In genomic region chr17:79728908-79729471, GRCh38 we compare ENCODE assay signal across 9 cellular contexts. TPM values are rescaled to one million over a fixed set of nuclear protein-coding genes. Genes with fewer than 3 reads are reported as not detected.
DNase-seq lines count a peak whose midpoint lies in the region; ATAC-seq and TF ChIP-seq lines count a peak whose summit lies in the region.
"Had no signal": no experiment of that assay in that cellular context is flagged by ENCODE, and none has a peak within 500 bp of the region (broad histone marks: within the 10 kb centered on the region; RNA-seq: fewer than 3 reads in every experiment).

No MANE protein-coding gene starts in this region.

- no peak for TF ChIP-seq EP300 in gastroesophageal sphincter (IDR thresholded peaks at IDR 0.05)

- H3K27me3 ChIP-seq in Caco-2 (replicated peaks; ENCODE audit: control insufficient read depth, insufficient read depth, low read length) (no peaks in the 10 kb centered on the region), OCI-LY3 (ENCODE audit: low read depth, low read length) (no peaks in the 10 kb centered on the region), gastroesophageal sphincter (no peaks in the 10 kb centered on the region), parathyroid adenoma (ENCODE audit: control insufficient read depth, insufficient read depth, low read length) (no peaks in the 10 kb centered on the region), prostate gland (replicated peaks; ENCODE audit: insufficient read depth) (no peaks in the 10 kb centered on the region)

- peak overlapping the region; percentile 80; the same call in 1 of the 2 replicates for H2AFZ ChIP-seq in OCI-LY3 (ENCODE audit: low read depth, low read length)
- H2AFZ ChIP-seq in parathyroid adenoma, result peak overlapping the region; percentile 98

- H3K9ac ChIP-seq in OCI-LY3 (ENCODE audit: low read length) (no peak overlapping the region), parathyroid adenoma (no peak overlapping the region)

- no peaks in the 10 kb centered on the region for H3K36me3 Mint-ChIP-seq in Caco-2 (ENCODE audit: insufficient read depth, unreplicated experiment)

- TF ChIP-seq POLR2A in gastroesophageal sphincter (IDR thresholded peaks at IDR 0.05) (no peak), prostate gland (IDR thresholded peaks at IDR 0.05) (no peak)

- H3K27ac ChIP-seq in OCI-LY3 (ENCODE audit: low read length) (no peak overlapping the region), gastroesophageal sphincter (no peak overlapping the region), parathyroid adenoma (no peak overlapping the region), prostate gland (no peak overlapping the region)

- H3K4me1 Mint-ChIP-seq in Caco-2 (ENCODE audit: low read depth, unreplicated experiment), result peaks cover 13% of the 10 kb centered on the region

- H3K27me3 Mint-ChIP-seq in Caco-2 (ENCODE audit: insufficient read depth, unreplicated experiment), result no peaks in the 10 kb centered on the region

- H3K4me3 ChIP-seq in Caco-2 (ENCODE audit: low read depth, low read length) (no peak overlapping the region), OCI-LY3 (ENCODE audit: low read length) (peak overlapping the region; percentile 37; the same call in 1 of the 2 replicates), gastroesophageal sphincter (peak overlapping the region in 1 of 2 donors; percentile 54), parathyroid adenoma (ENCODE audit: low read depth, low read length) (peak overlapping the region; percentile 45), prostate gland (no peak overlapping the region)

- H3K4me2 ChIP-seq in OCI-LY3 (ENCODE audit: low read length) (peak overlapping the region; percentile 58), parathyroid adenoma (ENCODE audit: low read length) (no peak overlapping the region)

- TF ChIP-seq CTCF in Caco-2 (IDR thresholded peaks at IDR 0.05; ENCODE audit: insufficient read depth in 1 of 2, low read depth in 1 of 2, low read length in 1 of 2, severe bottlenecking in 1 of 2, unreplicated experiment in 1 of 2) (no peak), OCI-LY3 (IDR thresholded peaks at IDR 0.05; ENCODE audit: low read depth, low read length) (no peak), gastroesophageal sphincter (IDR thresholded peaks at IDR 0.05) (no peak), parathyroid adenoma (IDR thresholded peaks at IDR 0.05) (no peak), prostate gland (IDR thresholded peaks at IDR 0.05) (no peak)

- H3K4me3 Mint-ChIP-seq in Caco-2 (ENCODE audit: unreplicated experiment), result peak overlapping the region; percentile 20
- H3K4me3 Mint-ChIP-seq: nephron progenitor cell had no signal

- intact Hi-C loops in Caco-2 (cut with micrococcal nuclease; ENCODE audit: unreplicated experiment) (loop anchor here (1.0 kb wide), 1 partner anchor 14 kb away; no protein-coding TSS in a partner anchor), prostate gland (cut with DNase I) (no loop called here)

- H3K9me3 ChIP-seq in Caco-2 (no peaks in the 10 kb centered on the region), OCI-LY3 (ENCODE audit: insufficient read depth, low read length) (no peaks in the 10 kb centered on the region), gastroesophageal sphincter (no peaks in the 10 kb centered on the region), parathyroid adenoma (ENCODE audit: control insufficient read depth, low read length) (no peaks in the 10 kb centered on the region), prostate gland (no peaks in the 10 kb centered on the region)

- ATAC-seq in gastroesophageal sphincter, result peak; percentile 22
- no peak for ATAC-seq in GM21360 (IDR thresholded peaks at IDR 0.05; ENCODE audit: unreplicated experiment)

- POLR2A ChIA-PET in Caco-2 (lab: Charles Lee), result no interaction called here

- H3K4me1 ChIP-seq in Caco-2, result peaks cover 4% of the 10 kb centered on the region; the same call in 1 of the 2 replicates
- peaks cover 18% of the 10 kb centered on the region for H3K4me1 ChIP-seq in OCI-LY3 (ENCODE audit: low read length)
- peaks cover 0 to 13% (median 0%) of the 10 kb centered on the region in 3 donors for H3K4me1 ChIP-seq in gastroesophageal sphincter
- peaks cover 9% of the 10 kb centered on the region for H3K4me1 ChIP-seq in parathyroid adenoma
- H3K4me1 ChIP-seq in prostate gland (replicated peaks), result no peaks in the 10 kb centered on the region

- H3K79me2 ChIP-seq in OCI-LY3 (ENCODE audit: low read length) (peaks cover 5% of the 10 kb centered on the region; the same call in 1 of the 2 replicates), parathyroid adenoma (no peaks in the 10 kb centered on the region)

- no peaks in the 10 kb centered on the region for H3K36me3 ChIP-seq in Caco-2 (ENCODE audit: control insufficient read depth, insufficient read depth, low read length)
- H3K36me3 ChIP-seq in OCI-LY3 (replicated peaks; ENCODE audit: low read depth, low read length), result no peaks in the 10 kb centered on the region
- no peaks in the 10 kb centered on the region for H3K36me3 ChIP-seq in gastroesophageal sphincter
- H3K36me3 ChIP-seq in parathyroid adenoma (ENCODE audit: control insufficient read depth, insufficient read depth, low read length), result no peaks in the 10 kb centered on the region
- no peaks in the 10 kb centered on the region for H3K36me3 ChIP-seq in prostate gland

- WGBS in gastroesophageal sphincter (ENCODE audit: low coverage in 1 of 2), 2 donors, result 37 to 87% methylated on average over 3 to 8 of the region's 26 CpGs
- 74% methylated on average over 21 of the region's 26 CpGs for WGBS in prostate gland

- no peaks in the 10 kb centered on the region for H4K20me1 ChIP-seq in OCI-LY3 (ENCODE audit: insufficient read depth, low read length)

- no peak for DNase-seq in Caco-2
- DNase-seq in DMS53 treated with DMSO at 0.1 percent for 48 hours (lab: John Stamatoyannopoulos, UW; ENCODE audit: unreplicated experiment), result no peak
- no peak for DNase-seq in NCI-H524 (lab: John Stamatoyannopoulos, UW)
- DNase-seq in prostate gland (ENCODE audit: low spot score), result no peak

- H3K9me3 Mint-ChIP-seq in Caco-2 (ENCODE audit: unreplicated experiment), result no peaks in the 10 kb centered on the region
- H3K9me3 Mint-ChIP-seq: nephron progenitor cell had no signal

- peak overlapping the region; percentile 58 for H3K27ac Mint-ChIP-seq in Caco-2 (ENCODE audit: unreplicated experiment)
- H3K27ac Mint-ChIP-seq: nephron progenitor cell had no signal

- BruUV-seq in Caco-2 (replicated peaks; lab: Mats Ljungman, UMichigan), result no TSS peak

- CTCF ChIA-PET in Caco-2 (lab: Charles Lee), result interaction anchor here (1.6 kb wide), 1 partner anchor 13 kb away, joined by 12 read pairs; no protein-coding TSS in a partner anchor

RNA-seq across cellular contexts. Expression of gene ENPP7, which starts 1.8 kb away (rescaled TPM):
- total RNA-seq in Caco-2 (2022) (0.30 and 0.34 TPM in 2 replicates), gastroesophageal sphincter (under 1 TPM in 1 of 4 donors, not detected in 3; 0.27 TPM), prostate gland (not detected)

RNA-seq across cellular contexts. Expression of gene CBX2, which starts 49.0 kb away (rescaled TPM):
- total RNA-seq in Caco-2 (2022) (50.0 and 52.8 TPM in 2 replicates), gastroesophageal sphincter (1 to 10 TPM in 3 of 4 donors, under 1 TPM in 1; 0.81 to 2.5 (median 2.0) TPM), prostate gland (10 to 100 TPM in 1 of 2 donors, 1 to 10 TPM in 1; 2.0 to 17.0 TPM)

Comparison
In these comparisons a context has a peak if more than half of its experiments do, and no peak if none do; other contexts are left out.
1. H3K4me3 ChIP-seq: peak in OCI-LY3 (single experiment) and parathyroid adenoma (single experiment); none in Caco-2 (single experiment) and prostate gland (0 of 2).